In the genomic region with DNA sequence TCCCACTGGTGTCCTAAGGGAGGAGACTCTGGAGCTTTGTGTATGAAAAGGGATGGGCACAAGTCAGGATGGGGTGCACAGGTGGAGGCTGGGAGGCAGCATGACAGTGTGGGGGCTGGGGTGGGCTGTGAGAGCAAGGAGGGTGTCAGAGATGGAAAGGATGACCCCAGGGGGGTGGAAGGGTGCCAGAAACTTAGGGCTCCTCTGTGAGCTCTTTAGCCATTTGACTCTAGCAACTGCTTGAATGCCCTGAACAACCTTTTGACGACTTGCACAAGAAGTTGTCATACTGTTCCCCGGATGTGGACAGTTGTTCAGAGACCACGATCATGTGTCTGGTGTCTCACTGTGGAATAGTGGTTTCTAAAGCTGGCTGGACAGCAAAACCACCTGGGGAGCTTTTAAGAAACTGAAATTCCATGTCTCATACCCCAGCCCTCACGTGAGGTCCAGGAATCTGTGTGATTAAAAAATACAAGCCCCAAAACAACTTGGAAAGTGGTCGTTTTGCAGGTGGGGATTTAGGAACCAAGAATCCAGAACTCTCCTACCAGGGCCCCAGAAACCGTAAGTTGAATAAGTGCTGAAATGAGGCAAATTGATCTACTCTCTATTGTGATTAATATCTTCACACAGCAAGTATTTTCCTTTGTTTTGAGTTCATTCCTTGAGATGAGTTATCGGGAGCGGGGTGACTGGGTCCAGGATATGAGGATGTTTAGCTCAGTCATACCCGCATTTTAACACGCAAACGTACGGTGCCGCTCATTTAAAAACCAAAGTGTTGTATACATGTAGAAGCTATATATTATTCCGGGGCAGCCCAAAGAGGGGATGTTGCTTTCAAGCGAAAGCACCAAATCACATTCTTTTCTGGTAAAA, we compare ENCODE assay signal across 8 cellular contexts. TPM values are rescaled to one million over a fixed set of nuclear protein-coding genes. Genes with fewer than 3 reads are reported as not detected.
DNase-seq lines count a peak whose midpoint lies in the region; ATAC-seq lines count a peak whose summit lies in the region.

No MANE protein-coding gene starts in this region.

- DNase-seq in SK-N-MC (ENCODE audit: low read depth, low spot score) (no peak), amniotic epithelial cell (ENCODE audit: low read depth) (peak; percentile 33), cortex of kidney (lab: John Stamatoyannopoulos, UW) (no peak), G401 (ENCODE audit: low spot score) (no peak), EL (no peak)
- peak; percentile 82 for DNase-seq in stimulated activated CD4-positive, alpha-beta T cell treated with anti-CD3 and anti-CD28 coated beads, Interleukin-15, amount 100 ng/mL, for 24 hours

- in situ Hi-C loops in G401 (cut with HindIII; ENCODE audit: low sequenced_read_pairs) = no loop called here

- peak overlapping the region; percentile 88 for H3K4me3 ChIP-seq in SK-N-MC

- peaks cover 21% of the 10 kb centered on the region for H3K36me3 ChIP-seq in SK-N-MC (ENCODE audit: insufficient read depth, low read length)

- ATAC-seq in GM19023 (IDR thresholded peaks at IDR 0.05; ENCODE audit: unreplicated experiment) (peak; percentile 57), HG03060 (IDR thresholded peaks at IDR 0.05; ENCODE audit: low read depth, unreplicated experiment) (peak; percentile 45)

- H3K27ac ChIP-seq in SK-N-MC = peak overlapping the region; percentile 99

- peak overlapping the region; percentile 92 for H3K9ac ChIP-seq in SK-N-MC (ENCODE audit: insufficient read length)

- H3K9me3 ChIP-seq in SK-N-MC (ENCODE audit: low read depth, low read length) = no peaks in the 10 kb centered on the region

RNA-seq across cellular contexts. Expression of gene RHOH, which starts 3.4 kb away (rescaled TPM):
- 36.6 and 48.6 TPM in 2 replicates for total RNA-seq in G401 (2014; rRNA removed; shearing (Covaris generic))

Comparison
In these comparisons a context has a peak if more than half of its experiments do, and no peak if none do; other contexts are left out.
1. DNase-seq: peak in amniotic epithelial cell (single experiment) and stimulated activated CD4-positive, alpha-beta T cell treated with anti-CD3 and anti-CD28 coated beads, Interleukin-15, amount 100 ng/mL, for 24 hours (single experiment); none in SK-N-MC (single experiment), cortex of kidney (single experiment), G401 (single experiment) and EL (single experiment).